ENCODE assay signal across 24 cellular contexts in the genomic region with DNA sequence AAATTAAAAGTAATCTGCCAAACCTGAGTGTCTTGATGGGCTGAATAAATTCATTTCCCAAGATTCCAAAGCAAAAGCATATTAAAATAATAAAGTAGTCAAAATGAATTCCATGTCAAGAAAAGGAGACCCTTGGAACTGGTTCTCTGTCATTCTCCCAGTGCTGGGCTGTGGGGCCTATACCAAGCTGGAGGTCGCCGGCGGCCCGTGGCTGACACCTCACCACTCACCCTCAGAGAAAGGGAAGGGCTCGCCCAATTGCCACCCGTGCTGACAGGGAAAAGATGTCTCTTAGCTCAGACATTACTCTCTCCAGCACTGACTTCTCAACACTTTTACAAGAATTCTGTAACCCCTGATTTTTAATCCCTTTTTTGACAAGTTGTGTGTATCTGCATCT.
"Had no signal": no experiment of that assay in that cellular context is flagged by ENCODE, and none has a peak within 500 bp of the region (broad histone marks: within the 10 kb centered on the region; RNA-seq: fewer than 3 reads in every experiment).

No MANE protein-coding gene starts in this region.

- H3K9me3 ChIP-seq: gastrocnemius medialis, neutrophil, pancreas, sigmoid colon, thoracic aorta, transverse colon, vagina had no signal

- H3K4me3 ChIP-seq: gastrocnemius medialis, lung, pancreas, sigmoid colon, thoracic aorta, transverse colon, vagina had no signal

- H3K27me3 Mint-ChIP-seq: dendritic cell treated with granulocyte-macrophage colony-stimulating factor and Interleukin-4, amounts not matched to agents 40 ng/mL and 50 ng/mL, for 4 days; memory B cell; stimulated activated memory B cell treated with anti-CD40 and anti-IgM and Interleukin-4, amounts not matched to agents 10 μg/mL and 1 μg/mL and 100 μg/mL, for 72 hours had no signal

- H3K27me3 ChIP-seq: gastrocnemius medialis, neutrophil, pancreas, sigmoid colon, transverse colon, vagina had no signal

- H3K9me3 Mint-ChIP-seq: dendritic cell treated with granulocyte-macrophage colony-stimulating factor and Interleukin-4, amounts not matched to agents 40 ng/mL and 50 ng/mL, for 4 days; endodermal cell; memory B cell; natural killer cell; neural crest cell; stimulated activated memory B cell treated with anti-CD40 and anti-IgM and Interleukin-4, amounts not matched to agents 10 μg/mL and 1 μg/mL and 100 μg/mL, for 72 hours had no signal

- H3K4me3 Mint-ChIP-seq: dendritic cell treated with granulocyte-macrophage colony-stimulating factor and Interleukin-4, amounts not matched to agents 40 ng/mL and 50 ng/mL, for 4 days; endodermal cell; memory B cell; natural killer cell; neural crest cell; stimulated activated memory B cell treated with anti-CD40 and anti-IgM and Interleukin-4, amounts not matched to agents 10 μg/mL and 1 μg/mL and 100 μg/mL, for 72 hours had no signal

- H3K27ac ChIP-seq: epithelial cell of prostate, neutrophil, pancreas, sigmoid colon, thoracic aorta, transverse colon, vagina had no signal

- H3K4me1 ChIP-seq: gastrocnemius medialis, pancreas, sigmoid colon, transverse colon, vagina had no signal

- H3K27ac Mint-ChIP-seq: dendritic cell treated with granulocyte-macrophage colony-stimulating factor and Interleukin-4, amounts not matched to agents 40 ng/mL and 50 ng/mL, for 4 days; memory B cell; natural killer cell; stimulated activated memory B cell treated with anti-CD40 and anti-IgM and Interleukin-4, amounts not matched to agents 10 μg/mL and 1 μg/mL and 100 μg/mL, for 72 hours had no signal

- H3K4me1 Mint-ChIP-seq: memory B cell; natural killer cell; neural crest cell; stimulated activated memory B cell treated with anti-CD40 and anti-IgM and Interleukin-4, amounts not matched to agents 10 μg/mL and 1 μg/mL and 100 μg/mL, for 72 hours had no signal

- H3K36me3 ChIP-seq: neutrophil, thoracic aorta, transverse colon had no signal

- DNase-seq: effector CD8-positive, alpha-beta T cell; endodermal cell; foreskin fibroblast; gastrocnemius medialis; hippocampal formation; kidney glomerular epithelial cell; natural killer cell; pancreas; sigmoid colon; stimulated activated CD4-positive, alpha-beta T cell treated with anti-CD3 and anti-CD28 coated beads, Interleukin-2, amount 100 ng/mL, for 24 hours; stimulated activated CD4-positive, alpha-beta T cell treated with anti-CD3 and anti-CD28 coated beads, Interleukin-4, amount 100 ng/mL, for 24 hours; stimulated activated naive CD8-positive, alpha-beta T cell treated with anti-CD3 and anti-CD28 coated beads, Interleukin-15, Interleukin-2, amounts not matched to agents 100 U/mL and 50 U/mL, for 24 hours; substantia nigra; transverse colon had no signal

- ATAC-seq: esophagus mucosa; natural killer cell; pancreas; stimulated activated memory B cell treated with anti-CD40 and anti-IgM and Interleukin-4, amounts not matched to agents 10 μg/mL and 1 μg/mL and 100 μg/mL, for 72 hours; stimulated activated naive CD8-positive, alpha-beta T cell treated with anti-CD3 and anti-CD28 coated beads, Interleukin-15, Interleukin-2, amounts not matched to agents 100 U/mL and 50 U/mL, for 24 hours had no signal

- H3K36me3 Mint-ChIP-seq: natural killer cell had no signal
